ENCODE assay signal across 1 cellular context in the genomic region with DNA sequence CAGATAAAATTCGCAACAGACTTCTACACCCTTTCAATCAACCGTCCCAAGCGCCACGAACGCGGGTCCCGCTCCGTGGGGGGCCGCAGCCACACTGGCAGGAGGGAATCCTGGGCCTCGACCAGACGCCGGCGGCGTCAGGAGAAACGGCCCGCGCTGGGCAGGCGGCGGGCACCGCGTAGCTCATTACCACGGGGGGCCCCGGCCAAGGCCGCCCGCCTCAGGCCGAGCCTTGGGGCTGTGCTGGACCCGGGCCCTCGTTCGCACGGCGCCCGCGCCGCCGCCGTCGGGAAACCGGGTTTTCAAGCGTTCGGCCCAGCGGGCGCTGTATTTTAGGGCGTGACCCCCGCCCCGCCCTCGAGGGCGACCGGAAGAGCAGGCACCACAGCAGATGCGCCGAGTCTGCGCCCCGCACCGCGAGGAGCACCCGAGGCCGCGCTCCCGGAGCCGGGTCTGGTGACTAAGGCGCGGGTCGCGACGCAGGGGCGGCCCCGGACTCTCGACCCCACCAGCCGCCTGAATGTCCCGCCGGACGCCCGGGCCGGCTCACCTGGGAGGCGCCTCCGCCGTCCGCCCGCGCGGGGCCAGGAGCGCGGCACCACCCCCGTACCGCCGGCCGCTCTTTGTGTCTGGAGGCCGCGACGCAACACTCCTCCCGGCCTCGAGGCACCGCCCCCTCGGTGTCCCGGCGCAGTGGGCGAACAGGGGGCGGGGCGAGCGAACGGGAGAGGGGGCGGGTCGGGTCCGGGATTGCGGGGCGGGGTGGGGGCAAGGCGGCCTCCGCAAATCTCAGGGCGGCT.
TF ChIP-seq lines count a peak whose summit lies in the region.

A gene (minus strand): TSS at position 627 of the 800 bp plus-strand sequence. CDS start 58,944 bp downstream, outside the sequence.

TF ChIP-seq in GM23338, 12 proteins besides CTCF, POLR2A, EP300 and RAD21 (continued from another document):
- TF ChIP-seq, protein P1, sequence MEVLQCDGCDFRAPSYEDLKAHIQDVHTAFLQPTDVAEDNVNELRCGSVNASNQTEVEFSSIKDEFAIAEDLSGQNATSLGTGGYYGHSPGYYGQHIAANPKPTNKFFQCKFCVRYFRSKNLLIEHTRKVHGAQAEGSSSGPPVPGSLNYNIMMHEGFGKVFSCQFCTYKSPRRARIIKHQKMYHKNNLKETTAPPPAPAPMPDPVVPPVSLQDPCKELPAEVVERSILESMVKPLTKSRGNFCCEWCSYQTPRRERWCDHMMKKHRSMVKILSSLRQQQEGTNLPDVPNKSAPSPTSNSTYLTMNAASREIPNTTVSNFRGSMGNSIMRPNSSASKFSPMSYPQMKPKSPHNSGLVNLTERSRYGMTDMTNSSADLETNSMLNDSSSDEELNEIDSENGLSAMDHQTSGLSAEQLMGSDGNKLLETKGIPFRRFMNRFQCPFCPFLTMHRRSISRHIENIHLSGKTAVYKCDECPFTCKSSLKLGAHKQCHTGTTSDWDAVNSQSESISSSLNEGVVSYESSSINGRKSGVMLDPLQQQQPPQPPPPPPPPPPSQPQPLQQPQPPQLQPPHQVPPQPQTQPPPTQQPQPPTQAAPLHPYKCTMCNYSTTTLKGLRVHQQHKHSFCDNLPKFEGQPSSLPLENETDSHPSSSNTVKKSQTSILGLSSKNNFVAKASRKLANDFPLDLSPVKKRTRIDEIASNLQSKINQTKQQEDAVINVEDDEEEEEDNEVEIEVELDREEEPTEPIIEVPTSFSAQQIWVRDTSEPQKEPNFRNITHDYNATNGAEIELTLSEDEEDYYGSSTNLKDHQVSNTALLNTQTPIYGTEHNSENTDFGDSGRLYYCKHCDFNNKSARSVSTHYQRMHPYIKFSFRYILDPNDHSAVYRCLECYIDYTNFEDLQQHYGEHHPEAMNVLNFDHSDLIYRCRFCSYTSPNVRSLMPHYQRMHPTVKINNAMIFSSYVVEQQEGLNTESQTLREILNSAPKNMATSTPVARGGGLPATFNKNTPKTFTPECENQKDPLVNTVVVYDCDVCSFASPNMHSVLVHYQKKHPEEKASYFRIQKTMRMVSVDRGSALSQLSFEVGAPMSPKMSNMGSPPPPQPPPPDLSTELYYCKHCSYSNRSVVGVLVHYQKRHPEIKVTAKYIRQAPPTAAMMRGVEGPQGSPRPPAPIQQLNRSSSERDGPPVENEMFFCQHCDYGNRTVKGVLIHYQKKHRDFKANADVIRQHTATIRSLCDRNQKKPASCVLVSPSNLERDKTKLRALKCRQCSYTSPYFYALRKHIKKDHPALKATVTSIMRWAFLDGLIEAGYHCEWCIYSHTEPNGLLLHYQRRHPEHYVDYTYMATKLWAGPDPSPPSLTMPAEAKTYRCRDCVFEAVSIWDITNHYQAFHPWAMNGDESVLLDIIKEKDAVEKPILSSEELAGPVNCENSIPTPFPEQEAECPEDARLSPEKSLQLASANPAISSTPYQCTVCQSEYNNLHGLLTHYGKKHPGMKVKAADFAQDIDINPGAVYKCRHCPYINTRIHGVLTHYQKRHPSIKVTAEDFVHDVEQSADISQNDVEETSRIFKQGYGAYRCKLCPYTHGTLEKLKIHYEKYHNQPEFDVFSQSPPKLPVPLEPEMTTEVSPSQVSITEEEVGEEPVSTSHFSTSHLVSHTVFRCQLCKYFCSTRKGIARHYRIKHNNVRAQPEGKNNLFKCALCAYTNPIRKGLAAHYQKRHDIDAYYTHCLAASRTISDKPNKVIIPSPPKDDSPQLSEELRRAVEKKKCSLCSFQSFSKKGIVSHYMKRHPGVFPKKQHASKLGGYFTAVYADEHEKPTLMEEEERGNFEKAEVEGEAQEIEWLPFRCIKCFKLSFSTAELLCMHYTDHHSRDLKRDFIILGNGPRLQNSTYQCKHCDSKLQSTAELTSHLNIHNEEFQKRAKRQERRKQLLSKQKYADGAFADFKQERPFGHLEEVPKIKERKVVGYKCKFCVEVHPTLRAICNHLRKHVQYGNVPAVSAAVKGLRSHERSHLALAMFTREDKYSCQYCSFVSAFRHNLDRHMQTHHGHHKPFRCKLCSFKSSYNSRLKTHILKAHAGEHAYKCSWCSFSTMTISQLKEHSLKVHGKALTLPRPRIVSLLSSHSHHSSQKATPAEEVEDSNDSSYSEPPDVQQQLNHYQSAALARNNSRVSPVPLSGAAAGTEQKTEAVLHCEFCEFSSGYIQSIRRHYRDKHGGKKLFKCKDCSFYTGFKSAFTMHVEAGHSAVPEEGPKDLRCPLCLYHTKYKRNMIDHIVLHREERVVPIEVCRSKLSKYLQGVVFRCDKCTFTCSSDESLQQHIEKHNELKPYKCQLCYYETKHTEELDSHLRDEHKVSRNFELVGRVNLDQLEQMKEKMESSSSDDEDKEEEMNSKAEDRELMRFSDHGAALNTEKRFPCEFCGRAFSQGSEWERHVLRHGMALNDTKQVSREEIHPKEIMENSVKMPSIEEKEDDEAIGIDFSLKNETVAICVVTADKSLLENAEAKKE (CRISPR knock-in tag; IDR thresholded peaks at IDR 0.05), result no peak
- TF ChIP-seq, protein P2, sequence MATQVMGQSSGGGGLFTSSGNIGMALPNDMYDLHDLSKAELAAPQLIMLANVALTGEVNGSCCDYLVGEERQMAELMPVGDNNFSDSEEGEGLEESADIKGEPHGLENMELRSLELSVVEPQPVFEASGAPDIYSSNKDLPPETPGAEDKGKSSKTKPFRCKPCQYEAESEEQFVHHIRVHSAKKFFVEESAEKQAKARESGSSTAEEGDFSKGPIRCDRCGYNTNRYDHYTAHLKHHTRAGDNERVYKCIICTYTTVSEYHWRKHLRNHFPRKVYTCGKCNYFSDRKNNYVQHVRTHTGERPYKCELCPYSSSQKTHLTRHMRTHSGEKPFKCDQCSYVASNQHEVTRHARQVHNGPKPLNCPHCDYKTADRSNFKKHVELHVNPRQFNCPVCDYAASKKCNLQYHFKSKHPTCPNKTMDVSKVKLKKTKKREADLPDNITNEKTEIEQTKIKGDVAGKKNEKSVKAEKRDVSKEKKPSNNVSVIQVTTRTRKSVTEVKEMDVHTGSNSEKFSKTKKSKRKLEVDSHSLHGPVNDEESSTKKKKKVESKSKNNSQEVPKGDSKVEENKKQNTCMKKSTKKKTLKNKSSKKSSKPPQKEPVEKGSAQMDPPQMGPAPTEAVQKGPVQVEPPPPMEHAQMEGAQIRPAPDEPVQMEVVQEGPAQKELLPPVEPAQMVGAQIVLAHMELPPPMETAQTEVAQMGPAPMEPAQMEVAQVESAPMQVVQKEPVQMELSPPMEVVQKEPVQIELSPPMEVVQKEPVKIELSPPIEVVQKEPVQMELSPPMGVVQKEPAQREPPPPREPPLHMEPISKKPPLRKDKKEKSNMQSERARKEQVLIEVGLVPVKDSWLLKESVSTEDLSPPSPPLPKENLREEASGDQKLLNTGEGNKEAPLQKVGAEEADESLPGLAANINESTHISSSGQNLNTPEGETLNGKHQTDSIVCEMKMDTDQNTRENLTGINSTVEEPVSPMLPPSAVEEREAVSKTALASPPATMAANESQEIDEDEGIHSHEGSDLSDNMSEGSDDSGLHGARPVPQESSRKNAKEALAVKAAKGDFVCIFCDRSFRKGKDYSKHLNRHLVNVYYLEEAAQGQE (IDR thresholded peaks at IDR 0.05; ENCODE audit: unreplicated experiment), result no peak
- TF ChIP-seq, protein P3, sequence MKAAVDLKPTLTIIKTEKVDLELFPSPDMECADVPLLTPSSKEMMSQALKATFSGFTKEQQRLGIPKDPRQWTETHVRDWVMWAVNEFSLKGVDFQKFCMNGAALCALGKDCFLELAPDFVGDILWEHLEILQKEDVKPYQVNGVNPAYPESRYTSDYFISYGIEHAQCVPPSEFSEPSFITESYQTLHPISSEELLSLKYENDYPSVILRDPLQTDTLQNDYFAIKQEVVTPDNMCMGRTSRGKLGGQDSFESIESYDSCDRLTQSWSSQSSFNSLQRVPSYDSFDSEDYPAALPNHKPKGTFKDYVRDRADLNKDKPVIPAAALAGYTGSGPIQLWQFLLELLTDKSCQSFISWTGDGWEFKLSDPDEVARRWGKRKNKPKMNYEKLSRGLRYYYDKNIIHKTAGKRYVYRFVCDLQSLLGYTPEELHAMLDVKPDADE (IDR thresholded peaks at IDR 0.05), result no peak
- TF ChIP-seq ZNF114 (CRISPR knock-in tag; IDR thresholded peaks at IDR 0.05), result no peak
- no peak for TF ChIP-seq ZNF331 (CRISPR knock-in tag; IDR thresholded peaks at IDR 0.05; ENCODE audit: low read depth)
- TF ChIP-seq JUNB (IDR thresholded peaks at IDR 0.05; ENCODE audit: unreplicated experiment), result no peak
- no peak for TF ChIP-seq NANOG (IDR thresholded peaks at IDR 0.05; ENCODE audit: borderline replicate concordance)
TF ChIP-seq in GM23338: peak in this region for 2.
